33 cellular contexts compared by ENCODE assay signal in genomic region chr5:11426442-11426841, GRCh38.
"Had no signal": no experiment of that assay in that cellular context is flagged by ENCODE, and none has a peak within 500 bp of the region (broad histone marks: within the 10 kb centered on the region; RNA-seq: fewer than 3 reads in every experiment).

No MANE protein-coding gene starts in this region.

- H3K4me3 ChIP-seq: ascending aorta had no signal

- H3K4me1 ChIP-seq: ascending aorta had no signal

- H3K27ac ChIP-seq: ascending aorta, VCaP had no signal

- H3K9me3 Mint-ChIP-seq: activated B cell treated with CpG ODN at 0.5 μM for 24 hours; activated CD4-positive, alpha-beta memory T cell treated with anti-CD3 and anti-CD28 coated beads for 36 hours; activated CD4-positive, alpha-beta T cell treated with anti-CD3 and anti-CD28 coated beads, Interleukin-2, amount 10 ng/mL, durations not matched to agents 7 days and 5 days; activated CD8-positive, alpha-beta T cell treated with anti-CD3 and anti-CD28 coated beads for 36 hours; activated naive CD4-positive, alpha-beta T cell treated with anti-CD3 and anti-CD28 coated beads for 36 hours; activated naive CD4-positive, alpha-beta T cell treated with anti-CD3 and anti-CD28 coated beads, Interleukin-2, amount 50 U/mL, for 72 hours; activated naive CD8-positive, alpha-beta T cell treated with anti-CD3 and anti-CD28 coated beads for 36 hours; activated T-cell treated with anti-CD3 and anti-CD28 coated beads, Interleukin-2, amount 50 U/mL, for 4 hours; activated T-cell treated with anti-CD3 and anti-CD28 coated beads, Interleukin-2, amount 50 U/mL, for 72 hours; activated T-helper 1 cell treated with anti-CD3 and anti-CD28 coated beads, Interleukin-12 subunit alpha, Interleukin-12 subunit beta, Interleukin-2, Interleukin-4 antibody, amounts not matched to agents 30 ng/mL and 10 ng/mL and 1 ng/mL, durations not matched to agents 14 hours and 24 hours and 36 hours; activated T-helper 17 cell treated with anti-CD3 and anti-CD28 coated beads, Interleukin-2, amount 50 U/mL, for 72 hours; T-helper 1 cell treated with Interleukin-12 subunit alpha and Interleukin-12 subunit beta and Interleukin-4 antibody, amounts not matched to agents 30 μg/mL and 1 μg/mL, for 36 hours; T-helper 2 cell treated with Interferon-gamma antibody and Interleukin-4, amounts not matched to agents 5 μg/mL and 100 μg/mL, for 36 hours had no signal

- H3K9me3 ChIP-seq: ascending aorta had no signal

- H3K27me3 Mint-ChIP-seq: activated B cell treated with CpG ODN at 0.5 μM for 24 hours; activated CD4-positive, alpha-beta memory T cell treated with anti-CD3 and anti-CD28 coated beads for 36 hours; activated CD4-positive, alpha-beta T cell treated with anti-CD3 and anti-CD28 coated beads, Interleukin-2, amount 10 ng/mL, durations not matched to agents 7 days and 5 days; activated CD8-positive, alpha-beta T cell treated with anti-CD3 and anti-CD28 coated beads for 36 hours; activated naive CD8-positive, alpha-beta T cell treated with anti-CD3 and anti-CD28 coated beads for 36 hours; activated T-helper 17 cell treated with anti-CD3 and anti-CD28 coated beads, Interleukin-2, amount 50 U/mL, for 72 hours; brain had no signal

- FAIRE-seq: TTC549 had no signal

- DNase-seq: activated B cell treated with CpG ODN at 0.5 μM for 24 hours; activated CD4-positive, alpha-beta memory T cell treated with anti-CD3 and anti-CD28 coated beads for 36 hours; activated CD4-positive, alpha-beta T cell treated with anti-CD3 and anti-CD28 coated beads for 4 hours; activated CD4-positive, alpha-beta T cell treated with anti-CD3 and anti-CD28 coated beads, Interleukin-2, amount 10 ng/mL, durations not matched to agents 7 days and 5 days; activated CD4-positive, CD25-positive, alpha-beta regulatory T cell treated with anti-CD3 and anti-CD28 coated beads, Interleukin-2, amount 50 U/mL, for 72 hours; activated CD8-positive, alpha-beta memory T cell treated with anti-CD3 and anti-CD28 coated beads, Interleukin-2, amount 50 U/mL, for 4 hours; activated CD8-positive, alpha-beta T cell treated with anti-CD3 and anti-CD28 coated beads for 36 hours; activated effector memory CD4-positive, alpha-beta T cell treated with anti-CD3 and anti-CD28 coated beads, Interleukin-2, amount 50 U/mL, for 16 hours; activated gamma-delta T cell treated with Interleukin-2 at 50 U/mL for 16 hours; activated naive CD4-positive, alpha-beta T cell; activated naive CD4-positive, alpha-beta T cell treated with anti-CD3 and anti-CD28 coated beads for 36 hours; activated naive CD4-positive, alpha-beta T cell treated with anti-CD3 and anti-CD28 coated beads, Interleukin-2, amount 50 U/mL, for 16 hours; activated naive CD8-positive, alpha-beta T cell treated with anti-CD3 and anti-CD28 coated beads for 36 hours; activated T-cell treated with anti-CD3 and anti-CD28 coated beads for 4 hours; activated T-cell treated with anti-CD3 and anti-CD28 coated beads, Interleukin-2, amount 50 U/mL, for 1 hour; activated T-cell treated with anti-CD3 and anti-CD28 coated beads, Interleukin-2, amount 50 U/mL, for 4 hours; activated T-cell treated with anti-CD3 and anti-CD28 coated beads, Interleukin-2, amount 50 U/mL, for 72 hours; amygdala; anterior cingulate cortex; central memory CD4-positive, alpha-beta T cell; SW 1271; T-helper 1 cell; T-helper 2 cell; T-helper 9 cell had no signal

- H3K4me3 Mint-ChIP-seq: activated B cell treated with CpG ODN at 0.5 μM for 24 hours; activated CD4-positive, alpha-beta memory T cell treated with anti-CD3 and anti-CD28 coated beads for 36 hours; activated CD4-positive, alpha-beta T cell treated with anti-CD3 and anti-CD28 coated beads, Interleukin-2, amount 10 ng/mL, durations not matched to agents 7 days and 5 days; activated CD8-positive, alpha-beta T cell treated with anti-CD3 and anti-CD28 coated beads for 36 hours; activated naive CD4-positive, alpha-beta T cell treated with anti-CD3 and anti-CD28 coated beads for 36 hours; activated naive CD8-positive, alpha-beta T cell treated with anti-CD3 and anti-CD28 coated beads for 36 hours; activated T-cell treated with anti-CD3 and anti-CD28 coated beads, Interleukin-2, amount 50 U/mL, for 4 hours; activated T-cell treated with anti-CD3 and anti-CD28 coated beads, Interleukin-2, amount 50 U/mL, for 72 hours; activated T-helper 1 cell treated with anti-CD3 and anti-CD28 coated beads, Interleukin-12 subunit alpha, Interleukin-12 subunit beta, Interleukin-2, Interleukin-4 antibody, amounts not matched to agents 30 ng/mL and 10 ng/mL and 1 ng/mL, durations not matched to agents 14 hours and 24 hours and 36 hours; activated T-helper 17 cell treated with anti-CD3 and anti-CD28 coated beads, Interleukin-2, amount 50 U/mL, for 72 hours; brain; T-helper 1 cell treated with Interleukin-12 subunit alpha and Interleukin-12 subunit beta and Interleukin-4 antibody, amounts not matched to agents 30 μg/mL and 1 μg/mL, for 36 hours; T-helper 2 cell treated with Interferon-gamma antibody and Interleukin-4, amounts not matched to agents 5 μg/mL and 100 μg/mL, for 36 hours had no signal

- H3K27ac Mint-ChIP-seq: activated B cell treated with CpG ODN at 0.5 μM for 24 hours; activated CD4-positive, alpha-beta memory T cell treated with anti-CD3 and anti-CD28 coated beads for 36 hours; activated CD4-positive, alpha-beta T cell treated with anti-CD3 and anti-CD28 coated beads, Interleukin-2, amount 10 ng/mL, durations not matched to agents 7 days and 5 days; activated CD8-positive, alpha-beta T cell treated with anti-CD3 and anti-CD28 coated beads for 36 hours; activated naive CD4-positive, alpha-beta T cell treated with anti-CD3 and anti-CD28 coated beads for 36 hours; activated naive CD4-positive, alpha-beta T cell treated with anti-CD3 and anti-CD28 coated beads, Interleukin-2, amount 50 U/mL, for 72 hours; activated naive CD8-positive, alpha-beta T cell treated with anti-CD3 and anti-CD28 coated beads for 36 hours; activated T-cell treated with anti-CD3 and anti-CD28 coated beads, Interleukin-2, amount 50 U/mL, for 72 hours; activated T-helper 1 cell treated with anti-CD3 and anti-CD28 coated beads, Interleukin-12 subunit alpha, Interleukin-12 subunit beta, Interleukin-2, Interleukin-4 antibody, amounts not matched to agents 30 ng/mL and 10 ng/mL and 1 ng/mL, durations not matched to agents 14 hours and 24 hours and 36 hours; activated T-helper 17 cell treated with anti-CD3 and anti-CD28 coated beads, Interleukin-2, amount 50 U/mL, for 72 hours; brain; T-helper 1 cell treated with Interleukin-12 subunit alpha and Interleukin-12 subunit beta and Interleukin-4 antibody, amounts not matched to agents 30 μg/mL and 1 μg/mL, for 36 hours; T-helper 2 cell treated with Interferon-gamma antibody and Interleukin-4, amounts not matched to agents 5 μg/mL and 100 μg/mL, for 36 hours had no signal

- H3K36me3 ChIP-seq: ascending aorta had no signal

- H3K27me3 ChIP-seq: ascending aorta had no signal

- H3K36me3 Mint-ChIP-seq: activated CD4-positive, alpha-beta memory T cell treated with anti-CD3 and anti-CD28 coated beads for 36 hours; activated naive CD4-positive, alpha-beta T cell treated with anti-CD3 and anti-CD28 coated beads, Interleukin-2, amount 50 U/mL, for 72 hours; activated naive CD8-positive, alpha-beta T cell treated with anti-CD3 and anti-CD28 coated beads for 36 hours; brain had no signal

- H3K4me1 Mint-ChIP-seq: activated B cell treated with CpG ODN at 0.5 μM for 24 hours; activated CD4-positive, alpha-beta T cell treated with anti-CD3 and anti-CD28 coated beads, Interleukin-2, amount 10 ng/mL, durations not matched to agents 7 days and 5 days; activated naive CD8-positive, alpha-beta T cell treated with anti-CD3 and anti-CD28 coated beads for 36 hours; activated T-helper 17 cell treated with anti-CD3 and anti-CD28 coated beads, Interleukin-2, amount 50 U/mL, for 72 hours had no signal

- ATAC-seq: activated CD8-positive, alpha-beta T cell treated with anti-CD3 and anti-CD28 coated beads for 36 hours; activated naive CD4-positive, alpha-beta T cell treated with anti-CD3 and anti-CD28 coated beads, Interleukin-2, amount 50 U/mL, for 72 hours; activated T-cell treated with anti-CD3 and anti-CD28 coated beads, Interleukin-2, amount 50 U/mL, for 4 hours; activated T-cell treated with anti-CD3 and anti-CD28 coated beads, Interleukin-2, amount 50 U/mL, for 72 hours; activated T-helper 17 cell treated with anti-CD3 and anti-CD28 coated beads, Interleukin-2, amount 50 U/mL, for 72 hours had no signal
